In the genomic region with DNA sequence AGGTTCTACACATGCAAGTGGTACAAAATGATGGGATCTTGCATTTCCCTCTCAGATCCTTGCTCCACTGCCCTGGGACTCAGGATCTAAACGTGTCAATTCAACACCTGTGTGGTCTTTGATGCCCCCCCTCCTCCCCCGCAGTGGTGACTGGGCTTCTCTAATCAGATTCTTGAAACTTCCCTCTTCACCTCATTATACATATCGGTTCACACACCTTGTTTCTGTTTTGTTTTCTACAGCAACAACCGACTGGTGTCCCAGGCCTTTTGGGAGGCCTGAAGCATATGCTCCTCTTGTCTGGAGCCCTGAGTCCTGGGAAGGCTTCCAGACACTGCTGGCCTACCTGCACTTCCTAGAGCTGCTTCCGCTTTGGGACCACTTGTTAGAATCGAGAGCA, we compare ENCODE assay signal across 13 cellular contexts. TPM values are rescaled to one million over a fixed set of nuclear protein-coding genes. Genes with fewer than 3 reads are reported as not detected.
DNase-seq lines count a peak whose midpoint lies in the region; ATAC-seq, FAIRE-seq and TF ChIP-seq lines count a peak whose summit lies in the region.
"Had no signal": no experiment of that assay in that cellular context is flagged by ENCODE, and none has a peak within 500 bp of the region (broad histone marks: within the 10 kb centered on the region; RNA-seq: fewer than 3 reads in every experiment).

No MANE protein-coding gene starts in this region.

- H3K27ac ChIP-seq in iPS-20b (ENCODE audit: low read length) (no peak overlapping the region), GM23248 (no peak overlapping the region)

- CTCF ChIA-PET in HEK293T (lab: Yijun Ruan, JAX), result no interaction called here

- DNase-seq in GM18507 (ENCODE audit: extremely low spot score, insufficient read length, low read depth) (no peak), HEK293T (ENCODE audit: extremely low spot score) (no peak), medulla oblongata (ENCODE audit: extremely low spot score) (no peak), midbrain (lab: John Stamatoyannopoulos, UW) (no peak), GM23248 (no peak)
- DNase-seq: activated B cell treated with CpG ODN at 0.5 μM for 24 hours, COR-L47, trophoblast cell had no signal

- 56% methylated on average over 6 of the region's 6 CpGs for WGBS in GM23248 (ENCODE audit: low coverage in 1 of 2, low lambda C conversion rate in 2 of 2, missing lambda C conversion rate in 2 of 2), 2 experiments

- FAIRE-seq in GM18507 (lab: Jason Lieb, UNC), result peak; percentile 73

- no peaks in the 10 kb centered on the region for H3K79me2 ChIP-seq in GM23248 (ENCODE audit: insufficient read depth)

- H3F3A ChIP-seq in GM23248 (ENCODE audit: insufficient read depth), result no peaks in the 10 kb centered on the region

- H3K36me3 ChIP-seq in iPS-20b (ENCODE audit: insufficient read depth, low read depth, low read length) (no peaks in the 10 kb centered on the region), GM23248 (ENCODE audit: low read depth) (no peaks in the 10 kb centered on the region)

- H3K9me3 ChIP-seq in iPS-20b (ENCODE audit: insufficient read depth, low read depth, low read length), result no peaks in the 10 kb centered on the region
- H3K9me3 ChIP-seq in GM23248 (ENCODE audit: low read depth), result no peaks in the 10 kb centered on the region

- H2AFZ ChIP-seq in GM23248, result no peak overlapping the region

- POLR2A ChIA-PET in HEK293T (lab: Yijun Ruan, JAX), result no interaction called here

- H3K27me3 ChIP-seq in iPS-20b (ENCODE audit: insufficient read depth, low read length) (no peaks in the 10 kb centered on the region), GM23248 (replicated peaks; ENCODE audit: insufficient read depth) (no peaks in the 10 kb centered on the region)

- peak; percentile 51 for ATAC-seq in GM21423 (IDR thresholded peaks at IDR 0.05; ENCODE audit: unreplicated experiment)
- peak; percentile 73 for ATAC-seq in HG03457 (IDR thresholded peaks at IDR 0.05; ENCODE audit: unreplicated experiment)

- H3K4me1 ChIP-seq in iPS-20b (ENCODE audit: insufficient read depth, low read length) (peaks cover 28% of the 10 kb centered on the region), GM23248 (ENCODE audit: insufficient read depth) (no peaks in the 10 kb centered on the region)

- no peaks in the 10 kb centered on the region for H4K20me1 ChIP-seq in GM23248 (ENCODE audit: insufficient read depth)

- in situ Hi-C loops in GM23248 (cut with MboI), result no loop called here

- no peak overlapping the region for H3K4me2 ChIP-seq in GM23248 (ENCODE audit: unreplicated experiment)

- H3K9me2 ChIP-seq in GM23248 (ENCODE audit: insufficient read depth), result no peaks in the 10 kb centered on the region

- H3K4me3 ChIP-seq in iPS-20b (ENCODE audit: low read length) (peak overlapping the region; percentile 3; the same call in 1 of the 2 replicates), GM23248 (no peak overlapping the region)

- H3K9ac ChIP-seq in iPS-20b (ENCODE audit: low read depth, low read length), result no peak overlapping the region
- no peak overlapping the region for H3K9ac ChIP-seq in GM23248

TF ChIP-seq in HEK293T, 16 proteins besides CTCF, POLR2A, EP300 and RAD21:
- TF ChIP-seq FOXM1 (IDR thresholded peaks at IDR 0.05; ENCODE audit: borderline replicate concordance), result no peak
- TF ChIP-seq LEF1 (IDR thresholded peaks at IDR 0.05; ENCODE audit: borderline replicate concordance), result no peak
- no peak for TF ChIP-seq ARNT (IDR thresholded peaks at IDR 0.05)
- no peak for TF ChIP-seq FOXK2 (IDR thresholded peaks at IDR 0.05)
- no peak for TF ChIP-seq SUZ12 (IDR thresholded peaks at IDR 0.05)
- no peak for TF ChIP-seq ZNF384 (IDR thresholded peaks at IDR 0.05)
- TF ChIP-seq SP1 (IDR thresholded peaks at IDR 0.05), result no peak
- TF ChIP-seq HDGF (IDR thresholded peaks at IDR 0.05; ENCODE audit: borderline replicate concordance), result no peak
- TF ChIP-seq TARDBP (IDR thresholded peaks at IDR 0.05), result no peak
- TF ChIP-seq NFRKB (IDR thresholded peaks at IDR 0.05), result no peak
- TF ChIP-seq L3MBTL2 (conservative IDR thresholded peaks at IDR 0.05), result no peak
- no peak for TF ChIP-seq BHLHE40 (IDR thresholded peaks at IDR 0.05; ENCODE audit: borderline replicate concordance)
- no peak for TF ChIP-seq FOXA1 (IDR thresholded peaks at IDR 0.05)
- TF ChIP-seq CTBP1 (IDR thresholded peaks at IDR 0.05; ENCODE audit: borderline replicate concordance), result no peak
- TF ChIP-seq ELF4 (IDR thresholded peaks at IDR 0.05), result no peak
- TF ChIP-seq, protein P1, sequence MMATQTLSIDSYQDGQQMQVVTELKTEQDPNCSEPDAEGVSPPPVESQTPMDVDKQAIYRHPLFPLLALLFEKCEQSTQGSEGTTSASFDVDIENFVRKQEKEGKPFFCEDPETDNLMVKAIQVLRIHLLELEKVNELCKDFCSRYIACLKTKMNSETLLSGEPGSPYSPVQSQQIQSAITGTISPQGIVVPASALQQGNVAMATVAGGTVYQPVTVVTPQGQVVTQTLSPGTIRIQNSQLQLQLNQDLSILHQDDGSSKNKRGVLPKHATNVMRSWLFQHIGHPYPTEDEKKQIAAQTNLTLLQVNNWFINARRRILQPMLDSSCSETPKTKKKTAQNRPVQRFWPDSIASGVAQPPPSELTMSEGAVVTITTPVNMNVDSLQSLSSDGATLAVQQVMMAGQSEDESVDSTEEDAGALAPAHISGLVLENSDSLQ (IDR thresholded peaks at IDR 0.05), result no peak

RNA-seq across cellular contexts. Expression of a gene that starts 20.0 kb away (rescaled TPM):
- 0.32 and 11.3 TPM in 2 replicates for total RNA-seq in GM23248 (2014; rRNA removed; shearing (Covaris generic))
- 0.73 and 1.2 TPM in 2 replicates for polyA plus RNA-seq in GM23248 (2016; fragmentation: Nextera tagmentation; extraction: Ambion mirVana)
- total RNA-seq: activated B cell treated with CpG ODN at 0.5 μM for 24 hours, H4, LHCN-M2 had no signal
